ENCODE assay signal across 1 cellular context in genomic region chr11:129999407-129999806, GRCh38.
TF ChIP-seq lines count a peak whose summit lies in the region.

No MANE protein-coding gene starts in this region.

TF ChIP-seq in HepG2, 621 proteins besides CTCF, POLR2A, EP300 and RAD21 (continued from another document and continues in another):
- no peak for TF ChIP-seq LRRFIP1 (CRISPR knock-in tag; conservative IDR thresholded peaks at IDR 0.05)
- TF ChIP-seq ZFX (CRISPR knock-in tag; IDR thresholded peaks at IDR 0.05; ENCODE audit: low read depth) = no peak
- TF ChIP-seq SAP130 (CRISPR knock-in tag; IDR thresholded peaks at IDR 0.05; ENCODE audit: low read depth) = peak; percentile 79
- no peak for TF ChIP-seq MTF1 (CRISPR knock-in tag; IDR thresholded peaks at IDR 0.05)
- TF ChIP-seq HCFC1 (IDR thresholded peaks at IDR 0.05; ENCODE audit: low read depth, low read length) = no peak
- no peak for TF ChIP-seq ELK4 (CRISPR knock-in tag; IDR thresholded peaks at IDR 0.05; ENCODE audit: borderline replicate concordance)
- no peak for TF ChIP-seq ZNF292 (CRISPR knock-in tag; IDR thresholded peaks at IDR 0.05; ENCODE audit: borderline replicate concordance, low read depth)
- no peak for TF ChIP-seq CHCHD3 (CRISPR knock-in tag; IDR thresholded peaks at IDR 0.05)
- no peak for TF ChIP-seq ARHGAP35 (CRISPR knock-in tag; IDR thresholded peaks at IDR 0.05; ENCODE audit: borderline replicate concordance)
- no peak for TF ChIP-seq U2AF2 (IDR thresholded peaks at IDR 0.05; ENCODE audit: low read depth, low read length)
- no peak for TF ChIP-seq ZFP36L1 (CRISPR knock-in tag; IDR thresholded peaks at IDR 0.05)
- TF ChIP-seq PAF1 (CRISPR knock-in tag; IDR thresholded peaks at IDR 0.05) = no peak
- no peak for TF ChIP-seq SCMH1 (CRISPR knock-in tag; IDR thresholded peaks at IDR 0.05; ENCODE audit: borderline replicate concordance)
- TF ChIP-seq RFX5 (IDR thresholded peaks at IDR 0.05; ENCODE audit: low read depth, low read length) = no peak
- no peak for TF ChIP-seq ZNF776 (CRISPR knock-in tag; IDR thresholded peaks at IDR 0.05)
- TF ChIP-seq ZNF367 (CRISPR knock-in tag; IDR thresholded peaks at IDR 0.05; ENCODE audit: borderline replicate concordance) = no peak
- TF ChIP-seq, protein P1, sequence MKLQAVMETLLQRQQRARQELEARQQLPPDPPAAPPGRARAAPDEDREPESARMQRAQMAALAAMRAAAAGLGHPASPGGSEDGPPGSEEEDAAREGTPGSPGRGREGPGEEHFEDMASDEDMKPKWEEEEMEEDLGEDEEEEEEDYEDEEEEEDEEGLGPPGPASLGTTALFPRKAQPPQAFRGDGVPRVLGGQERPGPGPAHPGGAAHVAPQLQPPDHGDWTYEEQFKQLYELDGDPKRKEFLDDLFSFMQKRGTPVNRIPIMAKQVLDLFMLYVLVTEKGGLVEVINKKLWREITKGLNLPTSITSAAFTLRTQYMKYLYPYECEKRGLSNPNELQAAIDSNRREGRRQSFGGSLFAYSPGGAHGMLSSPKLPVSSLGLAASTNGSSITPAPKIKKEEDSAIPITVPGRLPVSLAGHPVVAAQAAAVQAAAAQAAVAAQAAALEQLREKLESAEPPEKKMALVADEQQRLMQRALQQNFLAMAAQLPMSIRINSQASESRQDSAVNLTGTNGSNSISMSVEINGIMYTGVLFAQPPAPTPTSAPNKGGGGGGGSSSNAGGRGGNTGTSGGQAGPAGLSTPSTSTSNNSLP (IDR thresholded peaks at IDR 0.05; ENCODE audit: low read depth, low read length) = no peak
- TF ChIP-seq BORCS8-MEF2B (CRISPR knock-in tag; IDR thresholded peaks at IDR 0.05) = no peak
- no peak for TF ChIP-seq ZNF850 (CRISPR knock-in tag; conservative IDR thresholded peaks at IDR 0.05)
- TF ChIP-seq ZNF746 (CRISPR knock-in tag; IDR thresholded peaks at IDR 0.05) = no peak
- TF ChIP-seq POLR2AphosphoS5 (IDR thresholded peaks at IDR 0.05; ENCODE audit: low read depth, low read length) = peak; percentile 39; the same call in 1 of the 2 replicates
- no peak for TF ChIP-seq ZNF775 (CRISPR knock-in tag; IDR thresholded peaks at IDR 0.05; ENCODE audit: borderline replicate concordance)
- no peak for TF ChIP-seq ZNF615 (CRISPR knock-in tag; IDR thresholded peaks at IDR 0.05; ENCODE audit: borderline replicate concordance)
- no peak for TF ChIP-seq SRSF1 (optimal IDR thresholded peaks at IDR 0.05; ENCODE audit: low read depth, low read length)
- TF ChIP-seq ZNF468 (CRISPR knock-in tag; IDR thresholded peaks at IDR 0.05) = no peak
- no peak for TF ChIP-seq HIVEP1 (CRISPR knock-in tag; IDR thresholded peaks at IDR 0.05)
- no peak for TF ChIP-seq ZNF253 (CRISPR knock-in tag; IDR thresholded peaks at IDR 0.05; ENCODE audit: borderline replicate concordance)
- TF ChIP-seq, protein P2, sequence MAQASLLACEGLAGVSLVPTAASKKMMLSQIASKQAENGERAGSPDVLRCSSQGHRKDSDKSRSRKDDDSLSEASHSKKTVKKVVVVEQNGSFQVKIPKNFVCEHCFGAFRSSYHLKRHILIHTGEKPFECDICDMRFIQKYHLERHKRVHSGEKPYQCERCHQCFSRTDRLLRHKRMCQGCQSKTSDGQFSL (CRISPR knock-in tag; IDR thresholded peaks at IDR 0.05) = no peak
- no peak; the same call in 1 of the 2 replicates for TF ChIP-seq ZMYM4 (CRISPR knock-in tag; IDR thresholded peaks at IDR 0.05)
- no peak for TF ChIP-seq ZNF788 (CRISPR knock-in tag; IDR thresholded peaks at IDR 0.05; ENCODE audit: borderline replicate concordance)
- TF ChIP-seq ZNF441 (CRISPR knock-in tag; IDR thresholded peaks at IDR 0.05; ENCODE audit: borderline replicate concordance) = no peak
- no peak for TF ChIP-seq AGO1 (IDR thresholded peaks at IDR 0.05; ENCODE audit: low read depth, low read length, poor library complexity, severe bottlenecking)
- TF ChIP-seq HNRNPL (IDR thresholded peaks at IDR 0.05; ENCODE audit: low read depth, low read length) = no peak
- TF ChIP-seq MYPOP (CRISPR knock-in tag; IDR thresholded peaks at IDR 0.05) = no peak
- TF ChIP-seq ZNF747 (CRISPR knock-in tag; IDR thresholded peaks at IDR 0.05; ENCODE audit: borderline replicate concordance) = peak; percentile 47; the same call in 1 of the 2 replicates
- TF ChIP-seq MAFK (conservative IDR thresholded peaks at IDR 0.05 in 1 of 2, IDR thresholded peaks at IDR 0.05 in 1 of 2; ENCODE audit: low read length in 2 of 2) = no peak
- TF ChIP-seq ESRRA (CRISPR knock-in tag; IDR thresholded peaks at IDR 0.05; ENCODE audit: low read depth) = peak; percentile 25; the same call in 1 of the 2 replicates
- no peak for TF ChIP-seq ZNF710 (CRISPR knock-in tag; IDR thresholded peaks at IDR 0.05; ENCODE audit: borderline replicate concordance)
- TF ChIP-seq MLXIP (CRISPR knock-in tag; IDR thresholded peaks at IDR 0.05; ENCODE audit: borderline replicate concordance) = no peak
- no peak for TF ChIP-seq NFE2L2 (IDR thresholded peaks at IDR 0.05; ENCODE audit: low read length)
- peak; percentile 53; the same call in 1 of the 2 replicates for TF ChIP-seq THAP11 (CRISPR knock-in tag; IDR thresholded peaks at IDR 0.05)
- peak; percentile 80 for TF ChIP-seq SOX5 (CRISPR knock-in tag; IDR thresholded peaks at IDR 0.05; ENCODE audit: borderline replicate concordance)
- no peak for TF ChIP-seq ZNF605 (CRISPR knock-in tag; IDR thresholded peaks at IDR 0.05)
- TF ChIP-seq ZNF530 (CRISPR knock-in tag; IDR thresholded peaks at IDR 0.05; ENCODE audit: low read depth) = no peak
- TF ChIP-seq, protein P3, sequence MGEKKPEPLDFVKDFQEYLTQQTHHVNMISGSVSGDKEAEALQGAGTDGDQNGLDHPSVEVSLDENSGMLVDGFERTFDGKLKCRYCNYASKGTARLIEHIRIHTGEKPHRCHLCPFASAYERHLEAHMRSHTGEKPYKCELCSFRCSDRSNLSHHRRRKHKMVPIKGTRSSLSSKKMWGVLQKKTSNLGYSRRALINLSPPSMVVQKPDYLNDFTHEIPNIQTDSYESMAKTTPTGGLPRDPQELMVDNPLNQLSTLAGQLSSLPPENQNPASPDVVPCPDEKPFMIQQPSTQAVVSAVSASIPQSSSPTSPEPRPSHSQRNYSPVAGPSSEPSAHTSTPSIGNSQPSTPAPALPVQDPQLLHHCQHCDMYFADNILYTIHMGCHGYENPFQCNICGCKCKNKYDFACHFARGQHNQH (CRISPR knock-in tag; IDR thresholded peaks at IDR 0.05) = no peak
- TF ChIP-seq TP53 (CRISPR knock-in tag; conservative IDR thresholded peaks at IDR 0.05) = no peak
- no peak for TF ChIP-seq NONO (IDR thresholded peaks at IDR 0.05)
- TF ChIP-seq NONO (CRISPR knock-in tag; conservative IDR thresholded peaks at IDR 0.05) = peak; percentile 41
- TF ChIP-seq TSC22D2 (CRISPR knock-in tag; IDR thresholded peaks at IDR 0.05; ENCODE audit: borderline replicate concordance) = no peak
